ENCODE assay signal across 1 cellular context in the genomic region with DNA sequence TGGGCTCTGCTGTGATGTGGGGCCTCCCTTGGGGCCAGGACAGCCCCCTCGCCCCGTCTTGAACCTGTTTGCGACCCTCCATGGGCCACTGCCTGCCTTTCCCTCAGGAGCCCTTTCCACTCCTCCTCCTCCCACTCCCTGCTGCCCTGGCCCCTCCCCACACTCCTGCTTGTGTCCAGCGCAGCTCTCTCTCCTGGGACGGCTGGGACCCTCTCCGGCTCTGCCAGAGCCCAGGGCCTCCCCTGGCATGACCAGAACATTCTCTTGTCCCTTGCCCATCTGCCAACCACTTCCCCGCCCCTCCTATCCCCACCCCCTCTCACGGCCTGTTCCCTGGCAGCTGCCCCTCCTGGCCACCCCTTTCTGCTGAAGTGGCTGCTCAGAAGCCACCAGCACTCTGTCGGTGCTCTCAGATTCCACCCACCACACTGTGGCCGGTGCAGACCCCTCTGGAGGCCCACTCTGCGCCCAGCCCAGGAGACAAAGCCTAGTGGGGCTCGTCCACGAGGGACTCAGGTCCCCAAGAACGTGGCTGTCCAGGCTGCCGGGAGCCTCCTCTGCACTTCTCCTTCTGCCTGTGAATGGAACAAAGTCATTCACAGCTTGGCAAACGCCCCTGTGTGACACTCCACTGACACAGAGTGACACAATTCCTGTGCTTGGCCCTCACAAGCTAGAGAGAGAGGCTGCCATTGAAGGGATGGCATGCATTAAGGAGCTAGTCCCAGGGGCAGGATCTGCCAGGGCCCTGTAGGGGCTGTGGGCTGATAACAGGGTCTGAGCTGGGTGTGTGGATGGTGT.
TF ChIP-seq lines count a peak whose summit lies in the region.

No MANE protein-coding gene starts in this region.

TF ChIP-seq in WTC11, 78 proteins besides CTCF, POLR2A, EP300 and RAD21 (continued from another document):
- TF ChIP-seq ATF2 (CRISPR knock-in tag; IDR thresholded peaks at IDR 0.05; ENCODE audit: borderline replicate concordance, low read depth), result no peak
- no peak for TF ChIP-seq JAZF1 (CRISPR knock-in tag; IDR thresholded peaks at IDR 0.05)
- no peak for TF ChIP-seq NR3C1 (CRISPR knock-in tag; conservative IDR thresholded peaks at IDR 0.05; ENCODE audit: low read depth)
- TF ChIP-seq MYBL2 (CRISPR knock-in tag; IDR thresholded peaks at IDR 0.05), result no peak
- no peak for TF ChIP-seq ETV6 (CRISPR knock-in tag; IDR thresholded peaks at IDR 0.05)
- TF ChIP-seq NR2C2 (CRISPR knock-in tag; IDR thresholded peaks at IDR 0.05), result no peak
- no peak for TF ChIP-seq MAX (CRISPR knock-in tag; IDR thresholded peaks at IDR 0.05)
- no peak for TF ChIP-seq AR (CRISPR knock-in tag; IDR thresholded peaks at IDR 0.05)
- TF ChIP-seq ESRRA (CRISPR knock-in tag; IDR thresholded peaks at IDR 0.05; ENCODE audit: borderline replicate concordance), result no peak
- TF ChIP-seq ZNF121 (CRISPR knock-in tag; IDR thresholded peaks at IDR 0.05), result no peak
- TF ChIP-seq, protein P1, sequence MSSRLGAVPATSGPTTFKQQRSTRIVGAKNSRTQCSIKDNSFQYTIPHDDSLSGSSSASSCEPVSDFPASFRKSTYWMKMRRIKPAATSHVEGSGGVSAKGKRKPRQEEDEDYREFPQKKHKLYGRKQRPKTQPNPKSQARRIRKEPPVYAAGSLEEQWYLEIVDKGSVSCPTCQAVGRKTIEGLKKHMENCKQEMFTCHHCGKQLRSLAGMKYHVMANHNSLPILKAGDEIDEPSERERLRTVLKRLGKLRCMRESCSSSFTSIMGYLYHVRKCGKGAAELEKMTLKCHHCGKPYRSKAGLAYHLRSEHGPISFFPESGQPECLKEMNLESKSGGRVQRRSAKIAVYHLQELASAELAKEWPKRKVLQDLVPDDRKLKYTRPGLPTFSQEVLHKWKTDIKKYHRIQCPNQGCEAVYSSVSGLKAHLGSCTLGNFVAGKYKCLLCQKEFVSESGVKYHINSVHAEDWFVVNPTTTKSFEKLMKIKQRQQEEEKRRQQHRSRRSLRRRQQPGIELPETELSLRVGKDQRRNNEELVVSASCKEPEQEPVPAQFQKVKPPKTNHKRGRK (CRISPR knock-in tag; IDR thresholded peaks at IDR 0.05; ENCODE audit: borderline replicate concordance), result no peak
- TF ChIP-seq FOXP4 (CRISPR knock-in tag; IDR thresholded peaks at IDR 0.05), result no peak
- no peak for TF ChIP-seq CBFB (CRISPR knock-in tag; IDR thresholded peaks at IDR 0.05; ENCODE audit: low read depth)
- TF ChIP-seq, protein P2, sequence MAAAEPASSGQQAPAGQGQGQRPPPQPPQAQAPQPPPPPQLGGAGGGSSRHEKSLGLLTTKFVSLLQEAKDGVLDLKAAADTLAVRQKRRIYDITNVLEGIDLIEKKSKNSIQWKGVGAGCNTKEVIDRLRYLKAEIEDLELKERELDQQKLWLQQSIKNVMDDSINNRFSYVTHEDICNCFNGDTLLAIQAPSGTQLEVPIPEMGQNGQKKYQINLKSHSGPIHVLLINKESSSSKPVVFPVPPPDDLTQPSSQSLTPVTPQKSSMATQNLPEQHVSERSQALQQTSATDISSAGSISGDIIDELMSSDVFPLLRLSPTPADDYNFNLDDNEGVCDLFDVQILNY (CRISPR knock-in tag; IDR thresholded peaks at IDR 0.05), result no peak
- TF ChIP-seq ZNF219 (CRISPR knock-in tag; IDR thresholded peaks at IDR 0.05; ENCODE audit: borderline replicate concordance), result no peak
- no peak for TF ChIP-seq IRF2 (CRISPR knock-in tag; IDR thresholded peaks at IDR 0.05; ENCODE audit: borderline replicate concordance, low read depth)
- no peak for TF ChIP-seq NFE2L1 (CRISPR knock-in tag; IDR thresholded peaks at IDR 0.05)
